In the genomic region with DNA sequence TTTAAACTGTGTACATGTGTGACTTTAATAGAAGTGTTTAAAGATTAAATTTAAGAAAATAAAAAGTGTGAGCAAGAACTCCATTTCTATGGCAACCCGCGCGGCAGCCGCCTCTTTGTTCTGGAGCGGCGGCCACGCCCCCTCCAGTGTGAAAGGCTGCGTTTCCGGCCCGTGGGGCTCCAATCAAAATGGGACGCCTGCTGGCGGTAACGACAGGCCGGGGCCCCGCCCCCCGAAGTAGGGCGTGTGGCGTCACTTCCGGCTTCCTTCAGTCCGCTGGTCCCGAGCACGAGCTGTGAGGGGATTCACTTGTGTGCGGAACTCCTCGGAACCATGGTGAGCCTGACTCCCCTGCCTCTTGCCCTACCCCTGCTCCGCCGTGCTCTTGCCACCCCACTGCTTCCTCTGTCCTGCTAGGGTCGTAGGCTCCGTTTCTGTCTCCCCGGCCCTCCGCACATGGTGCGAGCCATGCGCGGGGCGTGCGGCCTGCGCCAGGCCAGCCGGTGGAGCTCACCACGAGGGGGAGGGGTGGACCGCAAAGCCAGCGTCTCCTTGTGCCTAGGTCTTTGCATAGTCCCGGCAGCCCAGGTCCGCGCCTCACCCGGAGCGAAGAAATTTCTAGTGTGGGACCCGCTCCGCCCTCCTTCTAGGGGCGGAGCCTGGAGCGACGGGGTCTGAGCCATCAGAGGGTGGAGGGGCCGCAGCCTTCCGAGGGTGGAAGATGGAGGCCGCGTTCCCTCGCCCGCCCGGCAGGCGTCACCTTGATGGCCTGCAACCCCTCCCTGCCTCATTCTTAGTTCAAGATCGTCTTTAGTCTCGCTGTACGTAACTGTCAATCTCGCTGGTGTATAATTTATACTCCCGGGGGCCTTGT, we compare ENCODE assay signal across 1 cellular context.
TF ChIP-seq lines count a peak whose summit lies in the region.

A gene (plus strand): TSS at position 271 of the 874 bp plus-strand sequence. CDS start 63 bp downstream, at position 334.

TF ChIP-seq in HEK293, 187 proteins besides CTCF, POLR2A, EP300 and RAD21 (continued from another document and continues in another):
- TF ChIP-seq, protein P1, sequence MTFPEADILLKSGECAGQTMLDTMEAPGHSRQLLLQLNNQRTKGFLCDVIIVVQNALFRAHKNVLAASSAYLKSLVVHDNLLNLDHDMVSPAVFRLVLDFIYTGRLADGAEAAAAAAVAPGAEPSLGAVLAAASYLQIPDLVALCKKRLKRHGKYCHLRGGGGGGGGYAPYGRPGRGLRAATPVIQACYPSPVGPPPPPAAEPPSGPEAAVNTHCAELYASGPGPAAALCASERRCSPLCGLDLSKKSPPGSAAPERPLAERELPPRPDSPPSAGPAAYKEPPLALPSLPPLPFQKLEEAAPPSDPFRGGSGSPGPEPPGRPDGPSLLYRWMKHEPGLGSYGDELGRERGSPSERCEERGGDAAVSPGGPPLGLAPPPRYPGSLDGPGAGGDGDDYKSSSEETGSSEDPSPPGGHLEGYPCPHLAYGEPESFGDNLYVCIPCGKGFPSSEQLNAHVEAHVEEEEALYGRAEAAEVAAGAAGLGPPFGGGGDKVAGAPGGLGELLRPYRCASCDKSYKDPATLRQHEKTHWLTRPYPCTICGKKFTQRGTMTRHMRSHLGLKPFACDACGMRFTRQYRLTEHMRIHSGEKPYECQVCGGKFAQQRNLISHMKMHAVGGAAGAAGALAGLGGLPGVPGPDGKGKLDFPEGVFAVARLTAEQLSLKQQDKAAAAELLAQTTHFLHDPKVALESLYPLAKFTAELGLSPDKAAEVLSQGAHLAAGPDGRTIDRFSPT (tag by site-specific recombination; IDR thresholded peaks at IDR 0.05) = no peak
- no peak for TF ChIP-seq ZNF174 (tag by site-specific recombination; IDR thresholded peaks at IDR 0.05)
- peak; percentile 93 for TF ChIP-seq SP2 (tag by site-specific recombination; IDR thresholded peaks at IDR 0.05)
- TF ChIP-seq ZNF10 (tag by site-specific recombination; IDR thresholded peaks at IDR 0.05) = no peak; the same call in 1 of the 2 replicates
- no peak for TF ChIP-seq ZSCAN16 (tag by site-specific recombination; IDR thresholded peaks at IDR 0.05)
- TF ChIP-seq TRIM28 (IDR thresholded peaks at IDR 0.05; ENCODE audit: borderline replicate concordance, low read length) = no peak
- TF ChIP-seq ZBTB21 (tag by site-specific recombination; IDR thresholded peaks at IDR 0.05) = peak; percentile 74
- no peak for TF ChIP-seq ZNF776 (tag by site-specific recombination; IDR thresholded peaks at IDR 0.05; ENCODE audit: borderline replicate concordance)
- no peak for TF ChIP-seq ZNF114 (tag by site-specific recombination; IDR thresholded peaks at IDR 0.05)
- TF ChIP-seq ZSCAN23 (tag by site-specific recombination; IDR thresholded peaks at IDR 0.05) = no peak
- TF ChIP-seq ZNF366 (tag by site-specific recombination; conservative IDR thresholded peaks at IDR 0.05) = no peak
- TF ChIP-seq HOXC10 (CRISPR knock-in tag; IDR thresholded peaks at IDR 0.05) = no peak
- TF ChIP-seq, protein P2, sequence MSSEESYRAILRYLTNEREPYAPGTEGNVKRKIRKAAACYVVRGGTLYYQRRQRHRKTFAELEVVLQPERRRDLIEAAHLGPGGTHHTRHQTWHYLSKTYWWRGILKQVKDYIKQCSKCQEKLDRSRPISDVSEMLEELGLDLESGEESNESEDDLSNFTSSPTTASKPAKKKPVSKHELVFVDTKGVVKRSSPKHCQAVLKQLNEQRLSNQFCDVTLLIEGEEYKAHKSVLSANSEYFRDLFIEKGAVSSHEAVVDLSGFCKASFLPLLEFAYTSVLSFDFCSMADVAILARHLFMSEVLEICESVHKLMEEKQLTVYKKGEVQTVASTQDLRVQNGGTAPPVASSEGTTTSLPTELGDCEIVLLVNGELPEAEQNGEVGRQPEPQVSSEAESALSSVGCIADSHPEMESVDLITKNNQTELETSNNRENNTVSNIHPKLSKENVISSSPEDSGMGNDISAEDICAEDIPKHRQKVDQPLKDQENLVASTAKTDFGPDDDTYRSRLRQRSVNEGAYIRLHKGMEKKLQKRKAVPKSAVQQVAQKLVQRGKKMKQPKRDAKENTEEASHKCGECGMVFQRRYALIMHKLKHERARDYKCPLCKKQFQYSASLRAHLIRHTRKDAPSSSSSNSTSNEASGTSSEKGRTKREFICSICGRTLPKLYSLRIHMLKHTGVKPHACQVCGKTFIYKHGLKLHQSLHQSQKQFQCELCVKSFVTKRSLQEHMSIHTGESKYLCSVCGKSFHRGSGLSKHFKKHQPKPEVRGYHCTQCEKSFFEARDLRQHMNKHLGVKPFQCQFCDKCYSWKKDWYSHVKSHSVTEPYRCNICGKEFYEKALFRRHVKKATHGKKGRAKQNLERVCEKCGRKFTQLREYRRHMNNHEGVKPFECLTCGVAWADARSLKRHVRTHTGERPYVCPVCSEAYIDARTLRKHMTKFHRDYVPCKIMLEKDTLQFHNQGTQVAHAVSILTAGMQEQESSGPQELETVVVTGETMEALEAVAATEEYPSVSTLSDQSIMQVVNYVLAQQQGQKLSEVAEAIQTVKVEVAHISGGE (tag by site-specific recombination; conservative IDR thresholded peaks at IDR 0.05; ENCODE audit: low read depth) = peak; percentile 96
- TF ChIP-seq, protein P3, sequence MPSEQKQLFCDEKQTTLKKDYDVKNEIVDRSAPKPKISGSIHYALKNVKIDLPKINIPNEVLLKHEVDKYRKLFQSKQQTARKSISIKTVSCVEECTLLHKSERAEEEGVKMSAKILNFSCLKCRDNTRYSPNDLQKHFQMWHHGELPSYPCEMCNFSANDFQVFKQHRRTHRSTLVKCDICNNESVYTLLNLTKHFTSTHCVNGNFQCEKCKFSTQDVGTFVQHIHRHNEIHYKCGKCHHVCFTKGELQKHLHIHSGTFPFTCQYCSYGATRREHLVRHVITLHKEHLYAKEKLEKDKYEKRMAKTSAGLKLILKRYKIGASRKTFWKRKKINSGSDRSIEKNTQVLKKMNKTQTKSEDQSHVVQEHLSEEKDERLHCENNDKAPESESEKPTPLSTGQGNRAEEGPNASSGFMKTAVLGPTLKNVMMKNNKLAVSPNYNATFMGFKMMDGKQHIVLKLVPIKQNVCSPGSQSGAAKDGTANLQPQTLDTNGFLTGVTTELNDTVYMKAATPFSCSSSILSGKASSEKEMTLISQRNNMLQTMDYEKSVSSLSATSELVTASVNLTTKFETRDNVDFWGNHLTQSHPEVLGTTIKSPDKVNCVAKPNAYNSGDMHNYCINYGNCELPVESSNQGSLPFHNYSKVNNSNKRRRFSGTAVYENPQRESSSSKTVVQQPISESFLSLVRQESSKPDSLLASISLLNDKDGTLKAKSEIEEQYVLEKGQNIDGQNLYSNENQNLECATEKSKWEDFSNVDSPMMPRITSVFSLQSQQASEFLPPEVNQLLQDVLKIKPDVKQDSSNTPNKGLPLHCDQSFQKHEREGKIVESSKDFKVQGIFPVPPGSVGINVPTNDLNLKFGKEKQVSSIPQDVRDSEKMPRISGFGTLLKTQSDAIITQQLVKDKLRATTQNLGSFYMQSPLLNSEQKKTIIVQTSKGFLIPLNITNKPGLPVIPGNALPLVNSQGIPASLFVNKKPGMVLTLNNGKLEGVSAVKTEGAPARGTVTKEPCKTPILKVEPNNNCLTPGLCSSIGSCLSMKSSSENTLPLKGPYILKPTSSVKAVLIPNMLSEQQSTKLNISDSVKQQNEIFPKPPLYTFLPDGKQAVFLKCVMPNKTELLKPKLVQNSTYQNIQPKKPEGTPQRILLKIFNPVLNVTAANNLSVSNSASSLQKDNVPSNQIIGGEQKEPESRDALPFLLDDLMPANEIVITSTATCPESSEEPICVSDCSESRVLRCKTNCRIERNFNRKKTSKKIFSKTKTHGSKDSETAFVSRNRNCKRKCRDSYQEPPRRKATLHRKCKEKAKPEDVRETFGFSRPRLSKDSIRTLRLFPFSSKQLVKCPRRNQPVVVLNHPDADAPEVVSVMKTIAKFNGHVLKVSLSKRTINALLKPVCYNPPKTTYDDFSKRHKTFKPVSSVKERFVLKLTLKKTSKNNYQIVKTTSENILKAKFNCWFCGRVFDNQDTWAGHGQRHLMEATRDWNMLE (tag by site-specific recombination; conservative IDR thresholded peaks at IDR 0.05; ENCODE audit: low read depth) = peak; percentile 68
- TF ChIP-seq YY1 (tag by site-specific recombination; IDR thresholded peaks at IDR 0.05) = peak; percentile 27; the same call in 1 of the 2 replicates
- TF ChIP-seq ZNF664 (tag by site-specific recombination; IDR thresholded peaks at IDR 0.05) = no peak
- peak; percentile 95 for TF ChIP-seq MZF1 (tag by site-specific recombination; IDR thresholded peaks at IDR 0.05; ENCODE audit: borderline replicate concordance)
- no peak for TF ChIP-seq ZNF350 (tag by site-specific recombination; IDR thresholded peaks at IDR 0.05)
- no peak for TF ChIP-seq ZNF548 (tag by site-specific recombination; IDR thresholded peaks at IDR 0.05)
- TF ChIP-seq ZNF629 (tag by site-specific recombination; IDR thresholded peaks at IDR 0.05) = peak; percentile 88
- TF ChIP-seq ZXDB (tag by site-specific recombination; IDR thresholded peaks at IDR 0.05) = peak; percentile 97
- no peak for TF ChIP-seq ZNF391 (tag by site-specific recombination; IDR thresholded peaks at IDR 0.05; ENCODE audit: borderline replicate concordance, low read depth)
- TF ChIP-seq ZBTB7A (tag by site-specific recombination; IDR thresholded peaks at IDR 0.05; ENCODE audit: low read depth) = no peak
- no peak for TF ChIP-seq OVOL3 (tag by site-specific recombination; IDR thresholded peaks at IDR 0.05)
- peak; percentile 63; the same call in 1 of the 2 replicates for TF ChIP-seq KLF8 (tag by site-specific recombination; IDR thresholded peaks at IDR 0.05)
- peak; percentile 99 for TF ChIP-seq KLF16 (tag by site-specific recombination; IDR thresholded peaks at IDR 0.05)
- no peak; the same call in none of the 2 replicates for TF ChIP-seq KLF1 (tag by site-specific recombination; IDR thresholded peaks at IDR 0.05)
- TF ChIP-seq ZNF423 (tag by site-specific recombination; IDR thresholded peaks at IDR 0.05) = 0 out of 2 replicates have a peak, but pooled peaks have one; percentile 26
- TF ChIP-seq GFI1B (tag by site-specific recombination; IDR thresholded peaks at IDR 0.05) = no peak; the same call in 1 of the 2 replicates
- TF ChIP-seq, protein P4, sequence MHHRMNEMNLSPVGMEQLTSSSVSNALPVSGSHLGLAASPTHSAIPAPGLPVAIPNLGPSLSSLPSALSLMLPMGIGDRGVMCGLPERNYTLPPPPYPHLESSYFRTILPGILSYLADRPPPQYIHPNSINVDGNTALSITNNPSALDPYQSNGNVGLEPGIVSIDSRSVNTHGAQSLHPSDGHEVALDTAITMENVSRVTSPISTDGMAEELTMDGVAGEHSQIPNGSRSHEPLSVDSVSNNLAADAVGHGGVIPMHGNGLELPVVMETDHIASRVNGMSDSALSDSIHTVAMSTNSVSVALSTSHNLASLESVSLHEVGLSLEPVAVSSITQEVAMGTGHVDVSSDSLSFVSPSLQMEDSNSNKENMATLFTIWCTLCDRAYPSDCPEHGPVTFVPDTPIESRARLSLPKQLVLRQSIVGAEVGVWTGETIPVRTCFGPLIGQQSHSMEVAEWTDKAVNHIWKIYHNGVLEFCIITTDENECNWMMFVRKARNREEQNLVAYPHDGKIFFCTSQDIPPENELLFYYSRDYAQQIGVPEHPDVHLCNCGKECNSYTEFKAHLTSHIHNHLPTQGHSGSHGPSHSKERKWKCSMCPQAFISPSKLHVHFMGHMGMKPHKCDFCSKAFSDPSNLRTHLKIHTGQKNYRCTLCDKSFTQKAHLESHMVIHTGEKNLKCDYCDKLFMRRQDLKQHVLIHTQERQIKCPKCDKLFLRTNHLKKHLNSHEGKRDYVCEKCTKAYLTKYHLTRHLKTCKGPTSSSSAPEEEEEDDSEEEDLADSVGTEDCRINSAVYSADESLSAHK (tag by site-specific recombination; IDR thresholded peaks at IDR 0.05) = no peak
- TF ChIP-seq MYNN (tag by site-specific recombination; IDR thresholded peaks at IDR 0.05; ENCODE audit: borderline replicate concordance) = no peak
- no peak for TF ChIP-seq ZNF16 (tag by site-specific recombination; IDR thresholded peaks at IDR 0.05; ENCODE audit: low read depth)
- no peak for TF ChIP-seq FEZF1 (tag by site-specific recombination; IDR thresholded peaks at IDR 0.05)
- TF ChIP-seq ZNF623 (tag by site-specific recombination; IDR thresholded peaks at IDR 0.05) = no peak
- TF ChIP-seq ZNF433 (tag by site-specific recombination; IDR thresholded peaks at IDR 0.05; ENCODE audit: low read depth) = no peak
- TF ChIP-seq, protein P5, sequence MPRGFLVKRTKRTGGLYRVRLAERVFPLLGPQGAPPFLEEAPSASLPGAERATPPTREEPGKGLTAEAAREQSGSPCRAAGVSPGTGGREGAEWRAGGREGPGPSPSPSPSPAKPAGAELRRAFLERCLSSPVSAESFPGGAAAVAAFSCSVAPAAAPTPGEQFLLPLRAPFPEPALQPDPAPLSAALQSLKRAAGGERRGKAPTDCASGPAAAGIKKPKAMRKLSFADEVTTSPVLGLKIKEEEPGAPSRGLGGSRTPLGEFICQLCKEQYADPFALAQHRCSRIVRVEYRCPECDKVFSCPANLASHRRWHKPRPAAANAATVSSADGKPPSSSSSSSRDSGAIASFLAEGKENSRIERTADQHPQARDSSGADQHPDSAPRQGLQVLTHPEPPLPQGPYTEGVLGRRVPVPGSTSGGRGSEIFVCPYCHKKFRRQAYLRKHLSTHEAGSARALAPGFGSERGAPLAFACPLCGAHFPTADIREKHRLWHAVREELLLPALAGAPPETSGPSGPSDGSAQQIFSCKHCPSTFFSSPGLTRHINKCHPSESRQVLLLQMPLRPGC (tag by site-specific recombination; IDR thresholded peaks at IDR 0.05) = peak; percentile 93
- peak; percentile 88 for TF ChIP-seq SP3 (tag by site-specific recombination; IDR thresholded peaks at IDR 0.05)
- TF ChIP-seq ZSCAN30 (tag by site-specific recombination; IDR thresholded peaks at IDR 0.05) = peak; percentile 23; the same call in 1 of the 2 replicates
- no peak for TF ChIP-seq ZNF302 (tag by site-specific recombination; IDR thresholded peaks at IDR 0.05; ENCODE audit: low read depth)
- no peak for TF ChIP-seq ZNF266 (tag by site-specific recombination; IDR thresholded peaks at IDR 0.05; ENCODE audit: low read depth)
- TF ChIP-seq, protein P6, sequence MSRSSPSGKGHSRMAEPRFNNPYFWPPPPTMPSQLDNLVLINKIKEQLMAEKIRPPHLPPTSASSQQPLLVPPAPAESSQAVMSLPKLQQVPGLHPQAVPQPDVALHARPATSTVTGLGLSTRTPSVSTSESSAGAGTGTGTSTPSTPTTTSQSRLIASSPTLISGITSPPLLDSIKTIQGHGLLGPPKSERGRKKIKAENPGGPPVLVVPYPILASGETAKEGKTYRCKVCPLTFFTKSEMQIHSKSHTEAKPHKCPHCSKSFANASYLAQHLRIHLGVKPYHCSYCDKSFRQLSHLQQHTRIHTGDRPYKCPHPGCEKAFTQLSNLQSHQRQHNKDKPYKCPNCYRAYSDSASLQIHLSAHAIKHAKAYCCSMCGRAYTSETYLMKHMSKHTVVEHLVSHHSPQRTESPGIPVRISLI (tag by site-specific recombination; IDR thresholded peaks at IDR 0.05) = no peak
- TF ChIP-seq ZNF514 (tag by site-specific recombination; IDR thresholded peaks at IDR 0.05) = no peak
- peak; percentile 99 for TF ChIP-seq ZNF501 (tag by site-specific recombination; IDR thresholded peaks at IDR 0.05)
- no peak for TF ChIP-seq OSR2 (tag by site-specific recombination; IDR thresholded peaks at IDR 0.05)
